10 cellular contexts compared by ENCODE assay signal in the genomic region with DNA sequence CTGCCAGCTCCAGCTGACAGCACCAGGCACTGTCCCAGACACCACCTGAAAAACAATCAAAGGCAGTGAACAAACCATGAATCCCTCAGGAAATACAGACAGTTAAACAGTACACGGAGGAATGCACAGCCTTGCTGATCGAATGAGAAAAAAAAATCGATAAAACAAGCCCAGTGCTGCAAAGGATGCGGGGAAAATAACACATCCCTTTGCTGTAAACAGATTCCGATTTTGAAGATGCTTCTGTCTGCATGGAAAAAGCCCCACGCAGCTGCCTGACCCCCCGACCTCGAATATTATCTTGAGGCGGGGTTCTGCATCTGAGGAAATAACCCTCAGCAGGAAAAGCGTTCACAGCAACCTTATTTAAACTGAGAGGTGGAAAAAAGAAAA. TPM values are rescaled to one million over a fixed set of nuclear protein-coding genes. Genes with fewer than 3 reads are reported as not detected.
A peak's percentile ranks its signal among the peaks of the same experiment; 100 is the strongest.
DNase-seq lines count a peak whose midpoint lies in the region; ATAC-seq, FAIRE-seq and TF ChIP-seq lines count a peak whose summit lies in the region.
"Had no signal": no experiment of that assay in that cellular context is flagged by ENCODE, and none has a peak within 500 bp of the region (broad histone marks: within the 10 kb centered on the region; RNA-seq: fewer than 3 reads in every experiment).

No MANE protein-coding gene starts in this region.

- intact Hi-C loops in CD4-positive, alpha-beta T cell (cut with DNase I, micrococcal nuclease): loop anchor here in 1 of 2 experiments (2.0 to 5.0 kb wide), 3 partner anchors 44 to 57 kb away; a partner anchor contains a TSS
- intact Hi-C loops in K562 (cut with micrococcal nuclease): no loop called here

- POLR2A ChIA-PET in CD4-positive, alpha-beta T cell (lab: Charles Lee): interaction anchor here (1.0 to 6.0 kb wide), 6 partner anchors 15 to 44 kb away, joined by 3 to 150 read pairs (median 5); a partner anchor contains a TSS
- POLR2A ChIA-PET in K562 (lab: Yijun Ruan, JAX): interaction anchor here (0.6 to 1.1 kb wide), 5 partner anchors 14 to 44 kb away, joined by 3 to 6 read pairs (median 3); a partner anchor contains a TSS

- peak overlapping the region; percentile 72 for H2AFZ ChIP-seq in K562 (ENCODE audit: low read depth, low read length)

- in situ Hi-C loops in K562 (cut with MboI): no loop called here

- H3K36me3 ChIP-seq in DOHH2 (ENCODE audit: control insufficient read depth, low read length) (no peaks in the 10 kb centered on the region), K562 (ENCODE audit: control insufficient read depth, insufficient read depth, low read length) (no peaks in the 10 kb centered on the region)
- H3K36me3 ChIP-seq: tibial nerve had no signal

- peak overlapping the region; percentile 22 for H3K27ac ChIP-seq in CD4-positive, alpha-beta T cell (ENCODE audit: low read depth, low read length)
- H3K27ac ChIP-seq in DOHH2 (ENCODE audit: low read depth, low read length) (peak overlapping the region; percentile 30), K562 (ENCODE audit: extremely low read depth, low read depth, low read length) (no peak overlapping the region)
- H3K27ac ChIP-seq: C4-2B, tibial nerve had no signal

- peak overlapping the region; percentile 67 for H3K4me3 Mint-ChIP-seq in CD4-positive, alpha-beta T cell
- H3K4me3 Mint-ChIP-seq in natural killer cell treated with Interleukin-12 subunit alpha and Interleukin-12 subunit beta and Interleukin-15 and Interleukin-18, amount 100 ng/mL, for 72 hours: peak overlapping the region; percentile 76

- H3K9me2 ChIP-seq in DOHH2 (replicated peaks; ENCODE audit: control insufficient read depth, low read length): no peaks in the 10 kb centered on the region

- H3K4me3 ChIP-seq in DOHH2 (ENCODE audit: low read length) (peak overlapping the region; percentile 10), K562 (no peak overlapping the region)
- H3K4me3 ChIP-seq: tibial nerve had no signal

- H3F3A ChIP-seq in DOHH2 (ENCODE audit: control insufficient read depth, insufficient read depth): peaks cover 2% of the 10 kb centered on the region; the same call in 1 of the 2 replicates

- TF ChIP-seq EP300 in K562 (IDR thresholded peaks at IDR 0.05; ENCODE audit: low read length): no peak

- H3K27me3 Mint-ChIP-seq in CD4-positive, alpha-beta T cell: no peaks in the 10 kb centered on the region
- H3K27me3 Mint-ChIP-seq in natural killer cell treated with Interleukin-12 subunit alpha and Interleukin-12 subunit beta and Interleukin-15 and Interleukin-18, amount 100 ng/mL, for 72 hours: peaks cover 0 to 2% of the 10 kb centered on the region in 2 donors

- peak overlapping the region; percentile 88 for H3K27ac Mint-ChIP-seq in CD4-positive, alpha-beta T cell
- H3K27ac Mint-ChIP-seq in natural killer cell treated with Interleukin-12 subunit alpha and Interleukin-12 subunit beta and Interleukin-15 and Interleukin-18, amount 100 ng/mL, for 72 hours: no peak overlapping the region

- peak overlapping the region; percentile 48 for H3K4me2 ChIP-seq in DOHH2 (ENCODE audit: low read length)
- peak overlapping the region; percentile 16; the same call in 1 of the 2 replicates for H3K4me2 ChIP-seq in K562 (ENCODE audit: insufficient read depth, low read length)

- no peak for TF ChIP-seq POLR2A in K562 (conservative IDR thresholded peaks at IDR 0.05)

- no peak overlapping the region for H3K9ac ChIP-seq in K562 (ENCODE audit: insufficient read depth in 1 of 2, low read depth in 2 of 2, low read length in 2 of 2)

- CTCF ChIA-PET in CD4-positive, alpha-beta T cell (lab: Charles Lee): interaction anchor here (1.0 to 1.8 kb wide), 5 partner anchors 17 to 1215 kb away, joined by 3 to 10 read pairs (median 5); no protein-coding TSS in a partner anchor
- CTCF ChIA-PET in K562 (lab: Yijun Ruan, JAX; ENCODE audit: low intra/inter-chr PET ratio): no interaction called here

- H3K4me1 ChIP-seq in DOHH2 (ENCODE audit: control insufficient read depth, low read length) (peaks cover 54% of the 10 kb centered on the region), K562 (replicated peaks in 1 of 2; ENCODE audit: control insufficient read depth in 2 of 2, insufficient read depth in 2 of 2, low read length in 2 of 2) (peaks cover 39 to 42% of the 10 kb centered on the region in 2 experiments)

- DNase-seq in CD4-positive, alpha-beta T cell: no peak
- DNase-seq in K562 (ENCODE audit: extremely low read depth in 1 of 4, low spot score in 3 of 4) (no peak), NCI-H510A (lab: John Stamatoyannopoulos, UW) (no peak), D341Med (ENCODE audit: low spot score) (no peak)
- DNase-seq in natural killer cell treated with Interleukin-12 subunit alpha and Interleukin-12 subunit beta and Interleukin-15 and Interleukin-18, amount 100 ng/mL, for 72 hours (ENCODE audit: low spot score): no peak
- DNase-seq in activated T-cell treated with anti-CD3 and anti-CD28 coated beads, Interleukin-2, amount 50 U/mL, for 1 hour: no peak
- DNase-seq: GDM1 had no signal

- no peak for TF ChIP-seq CTCF in CD4-positive, alpha-beta T cell (IDR thresholded peaks at IDR 0.05)
- TF ChIP-seq CTCF in DOHH2 (IDR thresholded peaks at IDR 0.05; ENCODE audit: low read depth, low read length, poor library complexity, severe bottlenecking) (no peak), K562 (IDR thresholded peaks at IDR 0.05 in 2 of 3, conservative IDR thresholded peaks at IDR 0.05 in 1 of 3; ENCODE audit: insufficient read depth in 2 of 3, low read depth in 1 of 3, low read length in 3 of 3) (no peak)

- FAIRE-seq in K562 (lab: Jason Lieb, UNC): no peak

- WGBS in K562 (ENCODE audit: insufficient coverage, low coverage, missing lambda C conversion rate): 30% methylated on average over 9 of the region's 10 CpGs

- H3K79me2 ChIP-seq in DOHH2 (ENCODE audit: control insufficient read depth, low read length) (no peaks in the 10 kb centered on the region), K562 (ENCODE audit: control insufficient read depth, insufficient read depth, low read length) (no peaks in the 10 kb centered on the region)

- H3K27me3 ChIP-seq in CD4-positive, alpha-beta T cell (ENCODE audit: control insufficient read depth, insufficient read depth, low read length): no peaks in the 10 kb centered on the region
- H3K27me3 ChIP-seq in DOHH2 (ENCODE audit: control insufficient read depth, low read length) (peaks cover 8% of the 10 kb centered on the region), K562 (ENCODE audit: control insufficient read depth in 2 of 2, insufficient read depth in 2 of 2, low read length in 2 of 2) (no peaks in the 10 kb centered on the region)
- H3K27me3 ChIP-seq: tibial nerve had no signal

- no peak for TF ChIP-seq RAD21 in K562 (CRISPR knock-in tag; conservative IDR thresholded peaks at IDR 0.05 in 1 of 2, IDR thresholded peaks at IDR 0.05 in 1 of 2)

- 0 out of 2 replicates have a peak, but pooled peaks cover 3% of the 10 kb centered on the region for H4K20me1 ChIP-seq in DOHH2 (ENCODE audit: control insufficient read depth, insufficient read depth, low read depth, low read length)
- no peaks in the 10 kb centered on the region for H4K20me1 ChIP-seq in K562 (replicated peaks; ENCODE audit: control insufficient read depth, insufficient read depth, low read length)

- H3K36me3 Mint-ChIP-seq in CD4-positive, alpha-beta T cell (ENCODE audit: low read depth): no peaks in the 10 kb centered on the region
- H3K36me3 Mint-ChIP-seq in natural killer cell treated with Interleukin-12 subunit alpha and Interleukin-12 subunit beta and Interleukin-15 and Interleukin-18, amount 100 ng/mL, for 72 hours: no peaks in the 10 kb centered on the region

- no TSS peak for BruUV-seq in K562 (replicated peaks; lab: Mats Ljungman, UMichigan)

- H3K9me3 Mint-ChIP-seq in CD4-positive, alpha-beta T cell: no peaks in the 10 kb centered on the region
- H3K9me3 Mint-ChIP-seq in natural killer cell treated with Interleukin-12 subunit alpha and Interleukin-12 subunit beta and Interleukin-15 and Interleukin-18, amount 100 ng/mL, for 72 hours: no peaks in the 10 kb centered on the region

- H3K9me3 ChIP-seq in CD4-positive, alpha-beta T cell (ENCODE audit: control insufficient read depth, low read length): no peaks in the 10 kb centered on the region
- H3K9me3 ChIP-seq in DOHH2 (ENCODE audit: control insufficient read depth, insufficient read depth, low read length) (no peaks in the 10 kb centered on the region), K562 (replicated peaks; ENCODE audit: control insufficient read depth, insufficient read depth, low read depth, low read length) (no peaks in the 10 kb centered on the region)

- H3K4me1 Mint-ChIP-seq in CD4-positive, alpha-beta T cell (ENCODE audit: low read depth): peaks cover 61% of the 10 kb centered on the region
- peaks cover 41 to 54% of the 10 kb centered on the region in 2 donors for H3K4me1 Mint-ChIP-seq in natural killer cell treated with Interleukin-12 subunit alpha and Interleukin-12 subunit beta and Interleukin-15 and Interleukin-18, amount 100 ng/mL, for 72 hours (ENCODE audit: low read depth in 2 of 2)

- peak; percentile 14 for ATAC-seq in CD4-positive, alpha-beta T cell (ENCODE audit: poor library complexity)
- ATAC-seq in K562: no peak
- ATAC-seq in natural killer cell treated with Interleukin-12 subunit alpha and Interleukin-12 subunit beta and Interleukin-15 and Interleukin-18, amount 100 ng/mL, for 72 hours: no peak

- H3K9me1 ChIP-seq in K562 (ENCODE audit: control insufficient read depth, insufficient read depth, low read length): no peaks in the 10 kb centered on the region

RNA-seq across cellular contexts. Expression of a gene that starts 43.9 kb away (rescaled TPM):
- total RNA-seq in CD4-positive, alpha-beta T cell: 100 to 1,000 TPM; 604 to 645 TPM
- total RNA-seq in K562 (2011; cell fraction: chromatin; rRNA removed; ENCODE audit: low replicate concordance): 13.6 and 33.0 TPM in 2 replicates
- 29.3 and 29.4 TPM in 2 replicates for total RNA-seq in K562 (2011; cell fraction: nucleolus; rRNA removed)
- 21.9 and 24.7 TPM in 2 replicates for total RNA-seq in K562 (2011; cell fraction: nucleoplasm; rRNA removed)
- total RNA-seq in K562 (2014; rRNA removed) (63.6 and 74.0 TPM in 2 replicates), K562 (2014; rRNA removed; fragmentation: Illumina TruSeq; extraction: Trizol) (10.9 and 12.3 TPM in 2 replicates), K562 (2015; rRNA removed; fragmentation: Illumina TruSeq; extraction: Trizol) (33.9 and 36.1 TPM in 2 replicates), K562 (2021) (82.4 and 83.4 TPM in 2 replicates)
- polyA plus RNA-seq in K562 (2011; rRNA removed) (31.9 and 33.2 TPM in 2 replicates), K562 (2014; fragmentation: Illumina TruSeq; extraction: Trizol) (22.5 and 55.0 TPM in 2 replicates), K562 (2014; fragmentation: Nextera tagmentation; extraction: Ambion mirVana) (under 1 TPM; 0.28 to 0.39 TPM), K562 (2014; rRNA removed) (79.6 and 84.1 TPM in 2 replicates)
- 44.2 and 145 TPM in 2 replicates for polyA plus RNA-seq in K562 (2011; cell fraction: cytosol; rRNA removed)
- polyA plus RNA-seq in K562 (2011; cell fraction: nucleus; rRNA removed): 29.1 and 66.0 TPM in 2 replicates
- 54.8 and 56.8 TPM in 2 replicates for polyA plus RNA-seq in K562 (2012)
- 7.0 and 14.2 TPM in 2 replicates for polyA minus RNA-seq in K562 (2011; rRNA and poly(A)+ RNA removed)
- polyA minus RNA-seq in K562 (2011; cell fraction: cytosol; rRNA and poly(A)+ RNA removed): 35.7 and 38.9 TPM in 2 replicates
- polyA minus RNA-seq in K562 (2011; cell fraction: nucleus; rRNA and poly(A)+ RNA removed): 8.0 and 10.9 TPM in 2 replicates
- 10 to 100 TPM; 18.3 to 29.2 TPM for total RNA-seq in natural killer cell treated with Interleukin-12 subunit alpha and Interleukin-12 subunit beta and Interleukin-15 and Interleukin-18, amount 100 ng/mL, for 72 hours

Comparison
In these comparisons a context has a peak if more than half of its experiments do, and no peak if none do; other contexts are left out.
1. RNA of a gene that starts 43.9 kb away (total RNA-seq): 604 to 645 TPM in CD4-positive, alpha-beta T cell; 10.9 to 83.4 TPM in K562 and 18.3 to 29.2 TPM in natural killer cell treated with Interleukin-12 subunit alpha and Interleukin-12 subunit beta and Interleukin-15 and Interleukin-18, amount 100 ng/mL, for 72 hours; every median in the first group is over 4 times any median in the second.